16 cellular contexts compared by ENCODE assay signal in genomic region chr20:23435675-23436539, GRCh38. TPM values are rescaled to one million over a fixed set of nuclear protein-coding genes. Genes with fewer than 3 reads are reported as not detected.
DNase-seq lines count a peak whose midpoint lies in the region; ATAC-seq, FAIRE-seq and TF ChIP-seq lines count a peak whose summit lies in the region.
"Had no signal": no experiment of that assay in that cellular context is flagged by ENCODE, and none has a peak within 500 bp of the region (broad histone marks: within the 10 kb centered on the region; RNA-seq: fewer than 3 reads in every experiment).

No MANE protein-coding gene starts in this region.

- whole genome bisulfite sequencing in adrenal gland, 4 donors, result 71 to 79% (median 73%) methylated on average over 10 to 11 of the region's 11 CpGs

- H3K4me3 ChIP-seq in BE2C (ENCODE audit: low read depth, low read length) (no peak overlapping the region), adrenal gland (no peak overlapping the region)
- H3K4me3 ChIP-seq: thoracic aorta had no signal

- H3K27me3 ChIP-seq in BE2C (no peaks in the 10 kb centered on the region), adrenal gland (no peaks in the 10 kb centered on the region)

- H3K4me1 ChIP-seq in BE2C (no peaks in the 10 kb centered on the region), adrenal gland (replicated peaks in 1 of 2) (peaks cover 0 to 3% of the 10 kb centered on the region in 2 donors)
- H3K4me1 ChIP-seq: parathyroid adenoma had no signal

- H3K9me3 ChIP-seq in BE2C (no peaks in the 10 kb centered on the region), adrenal gland (replicated peaks in 1 of 3) (no peaks in the 10 kb centered on the region)
- H3K9me3 ChIP-seq: thoracic aorta had no signal

- no peak for FAIRE-seq in frontal cortex (lab: Jason Lieb, UNC)
- FAIRE-seq: HTR-8/SVneo had no signal

- DNase-seq in BE2C, result peak; percentile 55
- DNase-seq in NCI-H2029 treated with DMSO at 0.1 percent for 48 hours (lab: John Stamatoyannopoulos, UW), result peak; percentile 77
- DNase-seq in adrenal gland, result peak in 4 of 7 donors; percentile 13 to 67 (median 30)
- peak in 1 of 2 donors; percentile 71 for DNase-seq in left colon
- DNase-seq in frontal cortex (ENCODE audit: low spot score in 2 of 2), result no peak
- no peak for DNase-seq in NK-92 treated with Interleukin-12 subunit alpha and Interleukin-12 subunit beta, amount 100 ng/mL, for 24 hours (lab: John Stamatoyannopoulos, UW)
- no peak for DNase-seq in SKM-1 treated with dmso at 0.1 percent for 144 hours (lab: John Stamatoyannopoulos, UW; ENCODE audit: unreplicated experiment)
- DNase-seq: activated CD4-positive, alpha-beta T cell treated with anti-CD3 and anti-CD28 coated beads, Interleukin-2, amount 50 U/mL, for 48 hours; cortex of kidney had no signal

- no peaks in the 10 kb centered on the region for H3K36me3 ChIP-seq in BE2C
- H3K36me3 ChIP-seq in adrenal gland (replicated peaks in 1 of 2), result no peaks in the 10 kb centered on the region
- H3K36me3 ChIP-seq: thoracic aorta had no signal

- no peak overlapping the region for H3K27ac ChIP-seq in adrenal gland
- H3K27ac ChIP-seq: parathyroid adenoma had no signal

- no peak for TF ChIP-seq CTCF in BE2C (IDR thresholded peaks at IDR 0.05; ENCODE audit: low read depth, low read length)
- TF ChIP-seq CTCF in adrenal gland (IDR thresholded peaks at IDR 0.05), result no peak

- ATAC-seq in left colon (peak; percentile 87), GM21737 (IDR thresholded peaks at IDR 0.05; ENCODE audit: unreplicated experiment) (no peak)

- intact Hi-C loops in adrenal gland (cut with DNase I) (no loop called here), left colon (cut with DNase I, micrococcal nuclease) (no loop called here)

- no peak for TF ChIP-seq POLR2A in adrenal gland (IDR thresholded peaks at IDR 0.05)

RNA-seq across cellular contexts. Expression of gene CSTL1, which starts 3.6 kb away (rescaled TPM):
- polyA plus RNA-seq in BE2C (2012; ENCODE audit: insufficient read depth, insufficient read length, low read depth), result not detected
- total RNA-seq in adrenal gland (not detected), left colon (not detected), frontal cortex (not detected)
- polyA plus RNA-seq in adrenal gland, result not detected
- total RNA-seq: lower leg skin, NCI-H460, thoracic aorta had no signal
- polyA plus RNA-seq: AG04450 had no signal

RNA-seq across cellular contexts. Expression of gene NAPB, which starts 14.6 kb away (rescaled TPM):
- polyA plus RNA-seq in BE2C (2012; ENCODE audit: insufficient read depth, insufficient read length, low read depth), result 9.0 TPM
- 10 to 100 TPM; 13.8 to 24.8 (median 20.2) TPM for total RNA-seq in adrenal gland
- polyA plus RNA-seq in adrenal gland, result 10 to 100 TPM; 11.8 to 26.8 (median 17.0) TPM
- 1 to 10 TPM; 7.9 to 8.5 TPM for total RNA-seq in left colon
- 97.8 TPM for total RNA-seq in frontal cortex

RNA-seq across cellular contexts. Expression of gene CST11, which starts 16.8 kb away (rescaled TPM):
- not detected for polyA plus RNA-seq in BE2C (2012; ENCODE audit: insufficient read depth, insufficient read length, low read depth)
- total RNA-seq in adrenal gland (not detected), left colon (not detected), frontal cortex (not detected)
- not detected for polyA plus RNA-seq in adrenal gland
- total RNA-seq: lower leg skin, NCI-H460, thoracic aorta had no signal
- polyA plus RNA-seq: AG04450 had no signal

RNA-seq across cellular contexts. Expression of gene CST8, which starts 55.0 kb away (rescaled TPM):
- not detected for polyA plus RNA-seq in BE2C (2012; ENCODE audit: insufficient read depth, insufficient read length, low read depth)
- total RNA-seq in adrenal gland, result not detected
- polyA plus RNA-seq in adrenal gland, result not detected
- not detected for total RNA-seq in left colon
- total RNA-seq in frontal cortex, result not detected
- total RNA-seq: lower leg skin, NCI-H460, thoracic aorta had no signal
- polyA plus RNA-seq: AG04450 had no signal

Comparison
In these comparisons a context has a peak if more than half of its experiments do, and no peak if none do; other contexts are left out.
1. DNase-seq: peak in BE2C (single experiment), NCI-H2029 treated with DMSO at 0.1 percent for 48 hours (single experiment) and adrenal gland (4 of 7); none in frontal cortex (0 of 2), NK-92 treated with Interleukin-12 subunit alpha and Interleukin-12 subunit beta, amount 100 ng/mL, for 24 hours (single experiment) and SKM-1 treated with dmso at 0.1 percent for 144 hours (single experiment).